14 cellular contexts compared by ENCODE assay signal in genomic region chr1:26729633-26730032, GRCh38. TPM values are rescaled to one million over a fixed set of nuclear protein-coding genes. Genes with fewer than 3 reads are reported as not detected.
A peak's percentile ranks its signal among the peaks of the same experiment; 100 is the strongest.
DNase-seq lines count a peak whose midpoint lies in the region; ATAC-seq and TF ChIP-seq lines count a peak whose summit lies in the region.
"Had no signal": no experiment of that assay in that cellular context is flagged by ENCODE, and none has a peak within 500 bp of the region (broad histone marks: within the 10 kb centered on the region; RNA-seq: fewer than 3 reads in every experiment).

No MANE protein-coding gene starts in this region.

- CTCF ChIA-PET in activated CD4-positive, alpha-beta T cell treated with anti-CD3 and anti-CD28 coated beads for 36 hours (lab: Charles Lee), result interaction anchor here (1.3 to 2.7 kb wide), 2 partner anchors 32 to 59 kb away, joined by 5 to 19 read pairs; partner anchors contain the start of gene PIGV
- CTCF ChIA-PET in CD8-positive, alpha-beta T cell (lab: Charles Lee), result interaction anchor here (0.7 to 2.0 kb wide), 2 partner anchors 9 to 127 kb away, joined by 3 to 8 read pairs; no protein-coding TSS in a partner anchor

- no peak overlapping the region for H3K4me3 ChIP-seq in CD8-positive, alpha-beta T cell (ENCODE audit: low read depth, low read length)
- H3K4me3 ChIP-seq: HAP-1 had no signal

- peaks cover 53% of the 10 kb centered on the region for H3K36me3 Mint-ChIP-seq in activated CD4-positive, alpha-beta T cell treated with anti-CD3 and anti-CD28 coated beads for 36 hours (ENCODE audit: low read depth)
- peaks cover 57% of the 10 kb centered on the region for H3K36me3 Mint-ChIP-seq in CD8-positive, alpha-beta T cell
- H3K36me3 Mint-ChIP-seq in activated naive CD8-positive, alpha-beta T cell treated with anti-CD3 and anti-CD28 coated beads for 36 hours, result peaks cover 48% of the 10 kb centered on the region
- peaks cover 44% of the 10 kb centered on the region for H3K36me3 Mint-ChIP-seq in nephron progenitor cell (ENCODE audit: low read depth)

- H3K9me3 Mint-ChIP-seq in activated CD4-positive, alpha-beta T cell treated with anti-CD3 and anti-CD28 coated beads for 36 hours (ENCODE audit: low read depth), result no peaks in the 10 kb centered on the region
- no peaks in the 10 kb centered on the region for H3K9me3 Mint-ChIP-seq in CD8-positive, alpha-beta T cell
- H3K9me3 Mint-ChIP-seq in activated naive CD8-positive, alpha-beta T cell treated with anti-CD3 and anti-CD28 coated beads for 36 hours, result no peaks in the 10 kb centered on the region
- H3K9me3 Mint-ChIP-seq in nephron progenitor cell, result no peaks in the 10 kb centered on the region

- no peak overlapping the region for H3K4me3 Mint-ChIP-seq in activated CD4-positive, alpha-beta T cell treated with anti-CD3 and anti-CD28 coated beads for 36 hours
- no peak overlapping the region for H3K4me3 Mint-ChIP-seq in CD8-positive, alpha-beta T cell
- no peak overlapping the region for H3K4me3 Mint-ChIP-seq in activated naive CD8-positive, alpha-beta T cell treated with anti-CD3 and anti-CD28 coated beads for 36 hours
- H3K4me3 Mint-ChIP-seq in nephron progenitor cell, result no peak overlapping the region

- TF ChIP-seq CTCF in CD8-positive, alpha-beta T cell (IDR thresholded peaks at IDR 0.05), result no peak
- TF ChIP-seq CTCF in nephron progenitor cell (IDR thresholded peaks at IDR 0.05), result no peak

- peak overlapping the region; percentile 72 for H3K27ac Mint-ChIP-seq in activated CD4-positive, alpha-beta T cell treated with anti-CD3 and anti-CD28 coated beads for 36 hours
- peak overlapping the region; percentile 43 for H3K27ac Mint-ChIP-seq in CD8-positive, alpha-beta T cell
- peak overlapping the region; percentile 7 for H3K27ac Mint-ChIP-seq in activated naive CD8-positive, alpha-beta T cell treated with anti-CD3 and anti-CD28 coated beads for 36 hours
- H3K27ac Mint-ChIP-seq in nephron progenitor cell, result peak overlapping the region; percentile 60

- no peak overlapping the region for H3K27ac ChIP-seq in CD8-positive, alpha-beta T cell (ENCODE audit: low read depth, low read length)
- H3K27ac ChIP-seq: C4-2B had no signal

- no peak for DNase-seq in activated CD4-positive, alpha-beta T cell treated with anti-CD3 and anti-CD28 coated beads for 36 hours
- no peak for DNase-seq in activated CD4-positive, alpha-beta T cell treated with anti-CD3 and anti-CD28 coated beads, Interleukin-2, amount 50 U/mL, for 4 hours
- no peak for DNase-seq in CD8-positive, alpha-beta T cell
- no peak for DNase-seq in activated naive CD8-positive, alpha-beta T cell treated with anti-CD3 and anti-CD28 coated beads for 36 hours
- DNase-seq in nephron progenitor cell (no peak), T-helper 1 cell (no peak), COLO668 (lab: John Stamatoyannopoulos, UW; ENCODE audit: unreplicated experiment) (no peak)
- DNase-seq: DMS79 treated with DMSO at 0.1 percent for 48 hours, Kasumi-1, NCI-H1930, NCI-H510A treated with DMSO at 0.1 percent for 48 hours had no signal

- peaks cover 36% of the 10 kb centered on the region for H3K36me3 ChIP-seq in CD8-positive, alpha-beta T cell (ENCODE audit: insufficient read depth, low read length)

- peaks cover 93% of the 10 kb centered on the region for H3K4me1 Mint-ChIP-seq in activated CD4-positive, alpha-beta T cell treated with anti-CD3 and anti-CD28 coated beads for 36 hours
- H3K4me1 Mint-ChIP-seq in CD8-positive, alpha-beta T cell (ENCODE audit: low read depth), result peaks cover 88% of the 10 kb centered on the region
- peaks cover 85% of the 10 kb centered on the region for H3K4me1 Mint-ChIP-seq in activated naive CD8-positive, alpha-beta T cell treated with anti-CD3 and anti-CD28 coated beads for 36 hours
- peaks cover 31% of the 10 kb centered on the region for H3K4me1 Mint-ChIP-seq in nephron progenitor cell

- peaks cover 68% of the 10 kb centered on the region for H3K4me1 ChIP-seq in CD8-positive, alpha-beta T cell (ENCODE audit: insufficient read depth, low read length)

- no peaks in the 10 kb centered on the region for H3K27me3 Mint-ChIP-seq in activated CD4-positive, alpha-beta T cell treated with anti-CD3 and anti-CD28 coated beads for 36 hours
- H3K27me3 Mint-ChIP-seq in CD8-positive, alpha-beta T cell (ENCODE audit: low read depth), result no peaks in the 10 kb centered on the region
- H3K27me3 Mint-ChIP-seq in activated naive CD8-positive, alpha-beta T cell treated with anti-CD3 and anti-CD28 coated beads for 36 hours, result no peaks in the 10 kb centered on the region
- H3K27me3 Mint-ChIP-seq in nephron progenitor cell (ENCODE audit: low read depth, poor library complexity), result no peaks in the 10 kb centered on the region

- no peaks in the 10 kb centered on the region for H3K9me3 ChIP-seq in CD8-positive, alpha-beta T cell (ENCODE audit: low read length)
- H3K9me3 ChIP-seq: HAP-1 had no signal

- H3K27me3 ChIP-seq in CD8-positive, alpha-beta T cell (ENCODE audit: insufficient read depth, low read length), result no peaks in the 10 kb centered on the region

- POLR2A ChIA-PET in activated CD4-positive, alpha-beta T cell treated with anti-CD3 and anti-CD28 coated beads for 36 hours (lab: Charles Lee), result interaction anchor here (0.6 to 1.3 kb wide), 2 partner anchors 8 to 28 kb away, joined by 3 to 4 read pairs; no protein-coding TSS in a partner anchor
- POLR2A ChIA-PET in CD8-positive, alpha-beta T cell (lab: Charles Lee), result interaction anchor here (0.7 to 1.0 kb wide), 2 partner anchors 9 to 10 kb away, joined by 3 to 4 read pairs; no protein-coding TSS in a partner anchor

- ATAC-seq in activated CD4-positive, alpha-beta T cell treated with anti-CD3 and anti-CD28 coated beads for 36 hours, result no peak
- no peak for ATAC-seq in CD8-positive, alpha-beta T cell
- no peak for ATAC-seq in GM19324 (IDR thresholded peaks at IDR 0.05; ENCODE audit: low FRiP score, unreplicated experiment)

- intact Hi-C loops in activated CD4-positive, alpha-beta T cell treated with anti-CD3 and anti-CD28 coated beads for 36 hours (cut with DNase I, micrococcal nuclease), result loop anchor here in 1 of 2 experiments (1.0 kb wide), 1 partner anchor 12 kb away; no protein-coding TSS in a partner anchor
- intact Hi-C loops in CD8-positive, alpha-beta T cell (cut with DNase I, micrococcal nuclease), result loop anchor here in 1 of 2 experiments (2.0 kb wide), 1 partner anchor 15 kb away; no protein-coding TSS in a partner anchor

RNA-seq across cellular contexts. Expression of gene ARID1A, which starts 33.8 kb away (rescaled TPM):
- 100 to 1,000 TPM in 1 of 2 experiments, 10 to 100 TPM in 1; 73.1 to 112 TPM for total RNA-seq in activated CD4-positive, alpha-beta T cell treated with anti-CD3 and anti-CD28 coated beads for 36 hours
- 100 to 1,000 TPM; 104 to 105 TPM for total RNA-seq in CD8-positive, alpha-beta T cell
- 10 to 100 TPM; 75.6 to 78.4 TPM for total RNA-seq in activated naive CD8-positive, alpha-beta T cell treated with anti-CD3 and anti-CD28 coated beads for 36 hours

RNA-seq across cellular contexts. Expression of gene PIGV, which starts 58.1 kb away (rescaled TPM):
- total RNA-seq in activated CD4-positive, alpha-beta T cell treated with anti-CD3 and anti-CD28 coated beads for 36 hours, result 10 to 100 TPM; 12.0 to 17.2 TPM
- 10 to 100 TPM in 1 of 2 experiments, 1 to 10 TPM in 1; 9.5 to 12.7 TPM for total RNA-seq in CD8-positive, alpha-beta T cell
- total RNA-seq in activated naive CD8-positive, alpha-beta T cell treated with anti-CD3 and anti-CD28 coated beads for 36 hours, result 10 to 100 TPM; 20.8 to 20.9 TPM

Comparison
In these comparisons a context has a peak if more than half of its experiments do, and no peak if none do; other contexts are left out.
1. H3K27ac Mint-ChIP-seq: peak in every context shown above with its lines; median percentile 72 in activated CD4-positive, alpha-beta T cell treated with anti-CD3 and anti-CD28 coated beads for 36 hours; 60 in nephron progenitor cell; 43 in CD8-positive, alpha-beta T cell; 7 in activated naive CD8-positive, alpha-beta T cell treated with anti-CD3 and anti-CD28 coated beads for 36 hours.